1 cellular context compared by ENCODE assay signal in the genomic region with DNA sequence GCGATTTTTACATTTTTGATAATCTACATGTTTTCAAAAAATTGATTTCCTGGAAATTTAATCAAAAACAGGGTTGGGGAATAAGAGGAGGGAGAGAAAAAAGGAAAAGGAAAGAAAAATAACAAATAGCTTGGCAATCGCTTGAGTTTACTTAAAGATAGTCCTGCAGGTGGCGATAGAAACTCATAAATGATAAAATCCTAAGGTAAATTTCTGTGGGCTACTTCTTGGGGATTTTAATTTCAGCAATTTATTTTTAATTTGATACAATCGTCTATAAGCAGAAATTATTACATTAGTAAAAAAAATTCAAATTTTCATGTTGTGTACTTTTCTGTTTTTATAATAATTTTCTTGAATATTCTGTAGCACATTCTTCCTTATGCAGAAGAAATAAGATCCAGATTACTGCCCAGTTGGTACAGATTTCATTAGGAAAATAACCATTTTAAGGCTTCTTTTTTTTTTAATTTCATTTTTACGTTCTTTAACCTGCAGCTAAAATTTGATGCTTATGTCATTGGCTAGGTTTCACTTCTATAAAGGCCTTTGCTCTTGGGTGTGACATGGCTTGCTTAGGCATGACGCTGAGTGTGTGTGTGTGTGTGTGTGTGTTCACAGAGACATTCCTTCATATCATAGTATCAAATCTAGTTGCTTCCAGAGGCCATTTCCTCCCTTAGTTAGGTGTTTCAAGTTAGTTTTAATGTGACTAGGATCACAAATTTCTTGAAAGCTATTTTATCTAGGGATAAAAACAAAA.
TF ChIP-seq lines count a peak whose summit lies in the region.

No MANE protein-coding gene starts in this region.

TF ChIP-seq in GM23338, 12 proteins besides CTCF, POLR2A, EP300 and RAD21 (continued from another document):
- TF ChIP-seq, protein P1, sequence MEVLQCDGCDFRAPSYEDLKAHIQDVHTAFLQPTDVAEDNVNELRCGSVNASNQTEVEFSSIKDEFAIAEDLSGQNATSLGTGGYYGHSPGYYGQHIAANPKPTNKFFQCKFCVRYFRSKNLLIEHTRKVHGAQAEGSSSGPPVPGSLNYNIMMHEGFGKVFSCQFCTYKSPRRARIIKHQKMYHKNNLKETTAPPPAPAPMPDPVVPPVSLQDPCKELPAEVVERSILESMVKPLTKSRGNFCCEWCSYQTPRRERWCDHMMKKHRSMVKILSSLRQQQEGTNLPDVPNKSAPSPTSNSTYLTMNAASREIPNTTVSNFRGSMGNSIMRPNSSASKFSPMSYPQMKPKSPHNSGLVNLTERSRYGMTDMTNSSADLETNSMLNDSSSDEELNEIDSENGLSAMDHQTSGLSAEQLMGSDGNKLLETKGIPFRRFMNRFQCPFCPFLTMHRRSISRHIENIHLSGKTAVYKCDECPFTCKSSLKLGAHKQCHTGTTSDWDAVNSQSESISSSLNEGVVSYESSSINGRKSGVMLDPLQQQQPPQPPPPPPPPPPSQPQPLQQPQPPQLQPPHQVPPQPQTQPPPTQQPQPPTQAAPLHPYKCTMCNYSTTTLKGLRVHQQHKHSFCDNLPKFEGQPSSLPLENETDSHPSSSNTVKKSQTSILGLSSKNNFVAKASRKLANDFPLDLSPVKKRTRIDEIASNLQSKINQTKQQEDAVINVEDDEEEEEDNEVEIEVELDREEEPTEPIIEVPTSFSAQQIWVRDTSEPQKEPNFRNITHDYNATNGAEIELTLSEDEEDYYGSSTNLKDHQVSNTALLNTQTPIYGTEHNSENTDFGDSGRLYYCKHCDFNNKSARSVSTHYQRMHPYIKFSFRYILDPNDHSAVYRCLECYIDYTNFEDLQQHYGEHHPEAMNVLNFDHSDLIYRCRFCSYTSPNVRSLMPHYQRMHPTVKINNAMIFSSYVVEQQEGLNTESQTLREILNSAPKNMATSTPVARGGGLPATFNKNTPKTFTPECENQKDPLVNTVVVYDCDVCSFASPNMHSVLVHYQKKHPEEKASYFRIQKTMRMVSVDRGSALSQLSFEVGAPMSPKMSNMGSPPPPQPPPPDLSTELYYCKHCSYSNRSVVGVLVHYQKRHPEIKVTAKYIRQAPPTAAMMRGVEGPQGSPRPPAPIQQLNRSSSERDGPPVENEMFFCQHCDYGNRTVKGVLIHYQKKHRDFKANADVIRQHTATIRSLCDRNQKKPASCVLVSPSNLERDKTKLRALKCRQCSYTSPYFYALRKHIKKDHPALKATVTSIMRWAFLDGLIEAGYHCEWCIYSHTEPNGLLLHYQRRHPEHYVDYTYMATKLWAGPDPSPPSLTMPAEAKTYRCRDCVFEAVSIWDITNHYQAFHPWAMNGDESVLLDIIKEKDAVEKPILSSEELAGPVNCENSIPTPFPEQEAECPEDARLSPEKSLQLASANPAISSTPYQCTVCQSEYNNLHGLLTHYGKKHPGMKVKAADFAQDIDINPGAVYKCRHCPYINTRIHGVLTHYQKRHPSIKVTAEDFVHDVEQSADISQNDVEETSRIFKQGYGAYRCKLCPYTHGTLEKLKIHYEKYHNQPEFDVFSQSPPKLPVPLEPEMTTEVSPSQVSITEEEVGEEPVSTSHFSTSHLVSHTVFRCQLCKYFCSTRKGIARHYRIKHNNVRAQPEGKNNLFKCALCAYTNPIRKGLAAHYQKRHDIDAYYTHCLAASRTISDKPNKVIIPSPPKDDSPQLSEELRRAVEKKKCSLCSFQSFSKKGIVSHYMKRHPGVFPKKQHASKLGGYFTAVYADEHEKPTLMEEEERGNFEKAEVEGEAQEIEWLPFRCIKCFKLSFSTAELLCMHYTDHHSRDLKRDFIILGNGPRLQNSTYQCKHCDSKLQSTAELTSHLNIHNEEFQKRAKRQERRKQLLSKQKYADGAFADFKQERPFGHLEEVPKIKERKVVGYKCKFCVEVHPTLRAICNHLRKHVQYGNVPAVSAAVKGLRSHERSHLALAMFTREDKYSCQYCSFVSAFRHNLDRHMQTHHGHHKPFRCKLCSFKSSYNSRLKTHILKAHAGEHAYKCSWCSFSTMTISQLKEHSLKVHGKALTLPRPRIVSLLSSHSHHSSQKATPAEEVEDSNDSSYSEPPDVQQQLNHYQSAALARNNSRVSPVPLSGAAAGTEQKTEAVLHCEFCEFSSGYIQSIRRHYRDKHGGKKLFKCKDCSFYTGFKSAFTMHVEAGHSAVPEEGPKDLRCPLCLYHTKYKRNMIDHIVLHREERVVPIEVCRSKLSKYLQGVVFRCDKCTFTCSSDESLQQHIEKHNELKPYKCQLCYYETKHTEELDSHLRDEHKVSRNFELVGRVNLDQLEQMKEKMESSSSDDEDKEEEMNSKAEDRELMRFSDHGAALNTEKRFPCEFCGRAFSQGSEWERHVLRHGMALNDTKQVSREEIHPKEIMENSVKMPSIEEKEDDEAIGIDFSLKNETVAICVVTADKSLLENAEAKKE (CRISPR knock-in tag; IDR thresholded peaks at IDR 0.05), result no peak
- TF ChIP-seq, protein P2, sequence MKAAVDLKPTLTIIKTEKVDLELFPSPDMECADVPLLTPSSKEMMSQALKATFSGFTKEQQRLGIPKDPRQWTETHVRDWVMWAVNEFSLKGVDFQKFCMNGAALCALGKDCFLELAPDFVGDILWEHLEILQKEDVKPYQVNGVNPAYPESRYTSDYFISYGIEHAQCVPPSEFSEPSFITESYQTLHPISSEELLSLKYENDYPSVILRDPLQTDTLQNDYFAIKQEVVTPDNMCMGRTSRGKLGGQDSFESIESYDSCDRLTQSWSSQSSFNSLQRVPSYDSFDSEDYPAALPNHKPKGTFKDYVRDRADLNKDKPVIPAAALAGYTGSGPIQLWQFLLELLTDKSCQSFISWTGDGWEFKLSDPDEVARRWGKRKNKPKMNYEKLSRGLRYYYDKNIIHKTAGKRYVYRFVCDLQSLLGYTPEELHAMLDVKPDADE (IDR thresholded peaks at IDR 0.05), result no peak
- TF ChIP-seq NANOG (IDR thresholded peaks at IDR 0.05; ENCODE audit: borderline replicate concordance) (no peak), JUNB (IDR thresholded peaks at IDR 0.05; ENCODE audit: unreplicated experiment) (no peak), POLR2AphosphoS5 (IDR thresholded peaks at IDR 0.05; ENCODE audit: low read depth) (no peak), EZH2 (IDR thresholded peaks at IDR 0.05; ENCODE audit: low read depth, unreplicated experiment) (no peak), ZNF331 (CRISPR knock-in tag; IDR thresholded peaks at IDR 0.05; ENCODE audit: low read depth) (no peak)
